Comparison of ENCODE assay signal across 9 cellular contexts in the genomic region with DNA sequence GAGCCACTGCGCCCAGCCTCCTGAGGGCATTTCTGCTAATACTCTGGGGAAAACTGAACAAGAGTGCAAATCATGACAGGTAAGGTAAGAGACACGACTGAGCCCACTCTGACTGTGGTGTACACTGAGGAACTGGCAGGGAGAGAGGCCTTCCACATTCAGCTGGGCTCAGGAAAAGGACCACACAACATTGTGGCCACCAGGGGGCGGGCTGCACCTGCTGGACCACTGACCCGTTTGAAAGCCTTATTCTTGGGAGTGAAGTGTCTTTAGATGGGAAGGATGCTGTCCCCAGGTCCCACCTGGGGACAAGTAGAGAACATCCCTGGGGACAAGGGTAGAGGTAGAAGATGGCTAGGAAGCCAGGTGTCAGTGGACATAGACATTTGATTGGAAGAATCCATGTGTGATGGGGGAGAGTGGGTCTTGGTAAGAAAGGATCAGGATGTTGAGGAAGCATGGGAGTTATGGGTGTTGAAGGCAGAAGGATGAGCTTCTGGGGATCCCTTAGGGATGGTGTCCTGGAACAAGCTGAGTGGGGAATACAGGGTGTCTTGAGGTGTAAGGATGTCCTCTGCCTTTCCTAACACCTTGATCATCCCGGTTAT. TPM values are rescaled to one million over a fixed set of nuclear protein-coding genes. Genes with fewer than 3 reads are reported as not detected.
DNase-seq lines count a peak whose midpoint lies in the region; ATAC-seq lines count a peak whose summit lies in the region.
"Had no signal": no experiment of that assay in that cellular context is flagged by ENCODE, and none has a peak within 500 bp of the region (broad histone marks: within the 10 kb centered on the region; RNA-seq: fewer than 3 reads in every experiment).

No MANE protein-coding gene starts in this region.

- peaks cover 13 to 15% of the 10 kb centered on the region in 2 donors for H3K27me3 Mint-ChIP-seq in CD8-positive, alpha-beta memory T cell
- peaks cover 4% of the 10 kb centered on the region for H3K27me3 Mint-ChIP-seq in activated CD4-positive, alpha-beta memory T cell treated with anti-CD3 and anti-CD28 coated beads, Interleukin-2, amount 10 ng/mL, durations not matched to agents 7 days and 5 days

- H3K4me1 ChIP-seq in CD8-positive, alpha-beta memory T cell (ENCODE audit: insufficient read depth, low read length): peaks cover 7% of the 10 kb centered on the region

- H3K36me3 ChIP-seq in CD8-positive, alpha-beta memory T cell (ENCODE audit: insufficient read depth, low read length): no peaks in the 10 kb centered on the region

- no peak overlapping the region for H3K4me3 Mint-ChIP-seq in CD8-positive, alpha-beta memory T cell
- no peak overlapping the region for H3K4me3 Mint-ChIP-seq in activated CD4-positive, alpha-beta memory T cell treated with anti-CD3 and anti-CD28 coated beads, Interleukin-2, amount 10 ng/mL, durations not matched to agents 7 days and 5 days

- H3K9me3 ChIP-seq in CD8-positive, alpha-beta memory T cell (ENCODE audit: low read length): no peaks in the 10 kb centered on the region

- CTCF ChIA-PET in CD8-positive, alpha-beta memory T cell (lab: Charles Lee): interaction anchor here (0.8 to 3.0 kb wide), 9 partner anchors 10 to 184 kb away, joined by 3 to 30 read pairs (median 6); a partner anchor contains a TSS
- CTCF ChIA-PET in activated CD4-positive, alpha-beta memory T cell treated with anti-CD3 and anti-CD28 coated beads, Interleukin-2, amount 10 ng/mL, durations not matched to agents 7 days and 5 days (lab: Charles Lee): interaction anchor here (0.7 to 5.9 kb wide), 24 partner anchors 10 to 625 kb away, joined by 3 to 129 read pairs (median 4); no protein-coding TSS in a partner anchor

- no peaks in the 10 kb centered on the region for H3K36me3 Mint-ChIP-seq in CD8-positive, alpha-beta memory T cell
- H3K36me3 Mint-ChIP-seq in activated CD4-positive, alpha-beta memory T cell treated with anti-CD3 and anti-CD28 coated beads, Interleukin-2, amount 10 ng/mL, durations not matched to agents 7 days and 5 days (ENCODE audit: low read depth): no peaks in the 10 kb centered on the region

- H3K27me3 ChIP-seq in CD8-positive, alpha-beta memory T cell (ENCODE audit: insufficient read depth, low read length, poor library complexity, severe bottlenecking): no peaks in the 10 kb centered on the region

- H3K4me1 Mint-ChIP-seq in CD8-positive, alpha-beta memory T cell: peaks cover under 1 to 6% (median 2%) of the 10 kb centered on the region in 3 donors
- H3K4me1 Mint-ChIP-seq in activated CD4-positive, alpha-beta memory T cell treated with anti-CD3 and anti-CD28 coated beads, Interleukin-2, amount 10 ng/mL, durations not matched to agents 7 days and 5 days: peaks cover 7% of the 10 kb centered on the region

- DNase-seq in CD8-positive, alpha-beta memory T cell: peak; percentile 28 to 71 (median 58)
- peak; percentile 64 for DNase-seq in HCEC 1CT
- DNase-seq in NCI-H510A (lab: John Stamatoyannopoulos, UW): peak; percentile 14
- DNase-seq in activated CD4-positive, alpha-beta memory T cell treated with anti-CD3 and anti-CD28 coated beads, Interleukin-2, amount 10 ng/mL, durations not matched to agents 7 days and 5 days: peak; percentile 78
- DNase-seq in dermis blood vessel endothelial cell: peak; percentile 88
- DNase-seq in lung microvascular endothelial cell (ENCODE audit: low read depth in 2 of 2): peak; percentile 76 to 83
- DNase-seq in stimulated activated CD8-positive, alpha-beta memory T cell treated with anti-CD3 and anti-CD28 coated beads, Interleukin-12 subunit alpha, Interleukin-12 subunit beta, amount 100 ng/mL, for 4 hours (ENCODE audit: low read depth): peak; percentile 48

- ATAC-seq in HG03378 (IDR thresholded peaks at IDR 0.05; ENCODE audit: unreplicated experiment): no peak

- no peak overlapping the region for H3K27ac Mint-ChIP-seq in CD8-positive, alpha-beta memory T cell
- H3K27ac Mint-ChIP-seq in activated CD4-positive, alpha-beta memory T cell treated with anti-CD3 and anti-CD28 coated beads, Interleukin-2, amount 10 ng/mL, durations not matched to agents 7 days and 5 days: no peak overlapping the region

- no peak overlapping the region for H3K27ac ChIP-seq in CD8-positive, alpha-beta memory T cell (ENCODE audit: low read depth, low read length)
- H3K27ac ChIP-seq: SK-N-MC had no signal

- H3K9me3 Mint-ChIP-seq in CD8-positive, alpha-beta memory T cell: no peaks in the 10 kb centered on the region
- H3K9me3 Mint-ChIP-seq in activated CD4-positive, alpha-beta memory T cell treated with anti-CD3 and anti-CD28 coated beads, Interleukin-2, amount 10 ng/mL, durations not matched to agents 7 days and 5 days: no peaks in the 10 kb centered on the region

- POLR2A ChIA-PET in CD8-positive, alpha-beta memory T cell (lab: Charles Lee): no interaction called here
- POLR2A ChIA-PET in activated CD4-positive, alpha-beta memory T cell treated with anti-CD3 and anti-CD28 coated beads, Interleukin-2, amount 10 ng/mL, durations not matched to agents 7 days and 5 days (lab: Charles Lee): interaction anchor here (1.2 kb wide), 1 partner anchor 112 kb away, joined by 3 read pairs; no protein-coding TSS in a partner anchor

- H3K4me3 ChIP-seq in CD8-positive, alpha-beta memory T cell (ENCODE audit: low read length): no peak overlapping the region
- H3K4me3 ChIP-seq: SK-N-MC had no signal

RNA-seq across cellular contexts. Expression of a gene that starts 6.2 kb away (rescaled TPM):
- total RNA-seq in CD8-positive, alpha-beta memory T cell: under 1 TPM; 0.74 to 0.84 TPM
- polyA plus RNA-seq in CD8-positive, alpha-beta memory T cell: not detected
- 1 to 10 TPM; 2.0 to 4.1 TPM for total RNA-seq in activated CD4-positive, alpha-beta memory T cell treated with anti-CD3 and anti-CD28 coated beads, Interleukin-2, amount 10 ng/mL, durations not matched to agents 7 days and 5 days
- total RNA-seq in dermis blood vessel endothelial cell (107 and 161 TPM in 2 replicates), lung microvascular endothelial cell (82.8 and 206 TPM in 2 replicates)

Comparison
In these comparisons a context has a peak if more than half of its experiments do, and no peak if none do; other contexts are left out.
1. DNase-seq: peak in every context shown above with its lines; median percentile 88 in dermis blood vessel endothelial cell; 80 in lung microvascular endothelial cell; 78 in activated CD4-positive, alpha-beta memory T cell treated with anti-CD3 and anti-CD28 coated beads, Interleukin-2, amount 10 ng/mL, durations not matched to agents 7 days and 5 days; 64 in HCEC 1CT; 58 in CD8-positive, alpha-beta memory T cell; 48 in stimulated activated CD8-positive, alpha-beta memory T cell treated with anti-CD3 and anti-CD28 coated beads, Interleukin-12 subunit alpha, Interleukin-12 subunit beta, amount 100 ng/mL, for 4 hours; 14 in NCI-H510A.
2. RNA of a gene that starts 6.2 kb away (total RNA-seq): 82.8 to 206 TPM in lung microvascular endothelial cell and 107 to 161 TPM in dermis blood vessel endothelial cell; 2.0 to 4.1 TPM in activated CD4-positive, alpha-beta memory T cell treated with anti-CD3 and anti-CD28 coated beads, Interleukin-2, amount 10 ng/mL, durations not matched to agents 7 days and 5 days and 0.74 to 0.84 TPM in CD8-positive, alpha-beta memory T cell; every median in the first group is over 10 times any median in the second.